22 cellular contexts compared by ENCODE assay signal in the genomic region with DNA sequence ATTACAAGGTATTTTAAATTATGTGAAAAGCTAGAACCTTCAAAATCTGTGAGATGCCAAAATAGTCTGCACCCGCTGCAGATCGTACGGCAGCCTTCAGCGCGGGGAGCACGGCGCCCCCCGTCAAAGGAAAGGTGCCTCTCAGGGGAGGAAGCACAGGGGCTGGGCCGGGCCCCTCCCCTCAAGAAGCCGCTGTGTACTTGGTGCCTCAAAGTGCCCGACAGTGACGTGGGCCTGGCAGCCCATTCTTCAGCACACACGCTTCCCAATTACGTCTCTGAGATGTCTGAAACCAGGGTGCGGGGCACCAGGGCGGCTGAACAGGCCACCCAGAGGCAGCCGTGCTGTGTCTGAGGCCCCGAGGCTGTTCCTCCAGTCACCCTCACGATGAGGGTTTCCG.
"Had no signal": no experiment of that assay in that cellular context is flagged by ENCODE, and none has a peak within 500 bp of the region (broad histone marks: within the 10 kb centered on the region; RNA-seq: fewer than 3 reads in every experiment).

No MANE protein-coding gene starts in this region.

- H3K4me3 Mint-ChIP-seq: central memory CD8-positive, alpha-beta T cell; dendritic cell treated with granulocyte-macrophage colony-stimulating factor and Interleukin-4, amounts not matched to agents 40 ng/mL and 50 ng/mL, for 4 days; naive thymus-derived CD8-positive, alpha-beta T cell; nephron progenitor cell; stimulated activated memory B cell treated with anti-CD40 and anti-IgM and Interleukin-4, amounts not matched to agents 10 μg/mL and 1 μg/mL and 100 μg/mL, for 72 hours had no signal

- H3K4me3 ChIP-seq: colonic mucosa, pancreas, skin epidermis, spleen, suprapubic skin, thyroid gland, vagina had no signal

- H3K9me3 ChIP-seq: colonic mucosa, pancreas, spleen, suprapubic skin, thyroid gland, vagina had no signal

- H3K9me3 Mint-ChIP-seq: central memory CD8-positive, alpha-beta T cell; dendritic cell treated with granulocyte-macrophage colony-stimulating factor and Interleukin-4, amounts not matched to agents 40 ng/mL and 50 ng/mL, for 4 days; naive thymus-derived CD8-positive, alpha-beta T cell; nephron progenitor cell; stimulated activated memory B cell treated with anti-CD40 and anti-IgM and Interleukin-4, amounts not matched to agents 10 μg/mL and 1 μg/mL and 100 μg/mL, for 72 hours had no signal

- H3K27me3 Mint-ChIP-seq: central memory CD8-positive, alpha-beta T cell; dendritic cell treated with granulocyte-macrophage colony-stimulating factor and Interleukin-4, amounts not matched to agents 40 ng/mL and 50 ng/mL, for 4 days; naive thymus-derived CD8-positive, alpha-beta T cell; stimulated activated memory B cell treated with anti-CD40 and anti-IgM and Interleukin-4, amounts not matched to agents 10 μg/mL and 1 μg/mL and 100 μg/mL, for 72 hours had no signal

- H3K27ac ChIP-seq: colonic mucosa, pancreas, skin epidermis, spleen, suprapubic skin, thyroid gland, vagina had no signal

- DNase-seq: colonic mucosa; effector memory CD4-positive, alpha-beta T cell; erythroblast; mammary epithelial cell; mesendoderm; nephron progenitor cell; occipital lobe; stimulated activated CD4-positive, alpha-beta T cell treated with anti-CD3 and anti-CD28 coated beads, Interleukin-4, amount 100 ng/mL, for 4 hours; stimulated activated naive CD8-positive, alpha-beta T cell treated with anti-CD3 and anti-CD28 coated beads, Interleukin-15, Interleukin-2, amounts not matched to agents 100 U/mL and 50 U/mL, for 24 hours; thyroid gland; trophoblast cell had no signal

- H3K4me1 ChIP-seq: colonic mucosa, suprapubic skin, thyroid gland had no signal

- H3K27ac Mint-ChIP-seq: dendritic cell treated with granulocyte-macrophage colony-stimulating factor and Interleukin-4, amounts not matched to agents 40 ng/mL and 50 ng/mL, for 4 days; nephron progenitor cell; progenitor cell of endocrine pancreas; stimulated activated memory B cell treated with anti-CD40 and anti-IgM and Interleukin-4, amounts not matched to agents 10 μg/mL and 1 μg/mL and 100 μg/mL, for 72 hours had no signal

- H3K36me3 ChIP-seq: colonic mucosa, pancreas had no signal

- ATAC-seq: left lobe of liver; naive thymus-derived CD8-positive, alpha-beta T cell; pancreas; stimulated activated memory B cell treated with anti-CD40 and anti-IgM and Interleukin-4, amounts not matched to agents 10 μg/mL and 1 μg/mL and 100 μg/mL, for 72 hours; stimulated activated naive CD8-positive, alpha-beta T cell treated with anti-CD3 and anti-CD28 coated beads, Interleukin-15, Interleukin-2, amounts not matched to agents 100 U/mL and 50 U/mL, for 24 hours had no signal

- H3K27me3 ChIP-seq: colonic mucosa, pancreas, spleen, suprapubic skin, thyroid gland, vagina had no signal
